ENCODE assay signal across 36 cellular contexts in genomic region chr1:57210881-57211280, GRCh38.
"Had no signal": no experiment of that assay in that cellular context is flagged by ENCODE, and none has a peak within 500 bp of the region (broad histone marks: within the 10 kb centered on the region; RNA-seq: fewer than 3 reads in every experiment).

No MANE protein-coding gene starts in this region.

- FAIRE-seq: astrocyte, TTC549 had no signal

- H3K27ac ChIP-seq: adrenal gland, body of pancreas, brain microvascular endothelial cell, breast epithelium, cardiac muscle cell, VCaP had no signal

- H3K27me3 ChIP-seq: adrenal gland, body of pancreas, brain microvascular endothelial cell, breast epithelium, cardiac muscle cell had no signal

- H3K4me3 ChIP-seq: adrenal gland, body of pancreas, breast epithelium, cardiac muscle cell had no signal

- H3K36me3 ChIP-seq: adrenal gland, brain microvascular endothelial cell, breast epithelium, cardiac muscle cell had no signal

- DNase-seq: activated B cell treated with CpG ODN at 0.5 μM for 24 hours; activated CD4-positive, alpha-beta memory T cell treated with anti-CD3 and anti-CD28 coated beads for 36 hours; activated CD4-positive, alpha-beta T cell treated with anti-CD3 and anti-CD28 coated beads for 4 hours; activated CD4-positive, alpha-beta T cell treated with anti-CD3 and anti-CD28 coated beads, Interleukin-2, amount 10 ng/mL, durations not matched to agents 24 days and 14 days; activated CD4-positive, alpha-beta T cell treated with anti-CD3 and anti-CD28 coated beads, Interleukin-2, amount 50 U/mL, for 1 hour; activated CD4-positive, alpha-beta T cell treated with anti-CD3 and anti-CD28 coated beads, Interleukin-2, amount 50 U/mL, for 4 hours; activated CD4-positive, CD25-positive, alpha-beta regulatory T cell treated with anti-CD3 and anti-CD28 coated beads, Interleukin-2, amount 50 U/mL, for 72 hours; activated CD8-positive, alpha-beta memory T cell treated with anti-CD3 and anti-CD28 coated beads, Interleukin-2, amount 50 U/mL, for 4 hours; activated CD8-positive, alpha-beta T cell treated with anti-CD3 and anti-CD28 coated beads for 36 hours; activated effector memory CD4-positive, alpha-beta T cell treated with anti-CD3 and anti-CD28 coated beads, Interleukin-2, amount 50 U/mL, for 16 hours; activated gamma-delta T cell treated with Interleukin-2 at 50 U/mL for 16 hours; activated naive CD4-positive, alpha-beta T cell; activated naive CD4-positive, alpha-beta T cell treated with anti-CD3 and anti-CD28 coated beads for 36 hours; activated naive CD4-positive, alpha-beta T cell treated with anti-CD3 and anti-CD28 coated beads, Interleukin-2, amount 50 U/mL, for 16 hours; activated naive CD8-positive, alpha-beta T cell treated with anti-CD3 and anti-CD28 coated beads for 36 hours; activated T-cell treated with anti-CD3 and anti-CD28 coated beads for 4 hours; activated T-cell treated with anti-CD3 and anti-CD28 coated beads, Interleukin-2, amount 50 U/mL, for 1 hour; activated T-cell treated with anti-CD3 and anti-CD28 coated beads, Interleukin-2, amount 50 U/mL, for 4 hours; activated T-cell treated with anti-CD3 and anti-CD28 coated beads, Interleukin-2, amount 50 U/mL, for 72 hours; adrenal gland; amniotic stem cell; aorta; body of pancreas; brain microvascular endothelial cell; caudate nucleus; cerebellar nuclear complex; T-helper 1 cell; T-helper 2 cell; T-helper 9 cell had no signal

- H3K4me1 ChIP-seq: adrenal gland, body of pancreas, breast epithelium had no signal

- ATAC-seq: activated CD8-positive, alpha-beta T cell treated with anti-CD3 and anti-CD28 coated beads for 36 hours; activated naive CD4-positive, alpha-beta T cell treated with anti-CD3 and anti-CD28 coated beads, Interleukin-2, amount 50 U/mL, for 72 hours; activated T-cell treated with anti-CD3 and anti-CD28 coated beads, Interleukin-2, amount 50 U/mL, for 4 hours; activated T-cell treated with anti-CD3 and anti-CD28 coated beads, Interleukin-2, amount 50 U/mL, for 72 hours; activated T-helper 17 cell treated with anti-CD3 and anti-CD28 coated beads, Interleukin-2, amount 50 U/mL, for 72 hours; body of pancreas had no signal
